ENCODE assay signal across 1 cellular context in genomic region chr7:74535951-74536356, GRCh38.
TF ChIP-seq lines count a peak whose summit lies in the region.

No MANE protein-coding gene starts in this region.

TF ChIP-seq in HepG2, 621 proteins besides CTCF, POLR2A, EP300 and RAD21 (continued from another document and continues in another):
- no peak for TF ChIP-seq MTF1 (CRISPR knock-in tag; IDR thresholded peaks at IDR 0.05)
- TF ChIP-seq FOXK1 (CRISPR knock-in tag; IDR thresholded peaks at IDR 0.05; ENCODE audit: borderline replicate concordance, low read depth), result 0 out of 2 replicates have a peak, but pooled peaks have one; percentile 25
- TF ChIP-seq HMG20A (CRISPR knock-in tag; IDR thresholded peaks at IDR 0.05; ENCODE audit: borderline replicate concordance), result 0 out of 2 replicates have a peak, but pooled peaks have one; percentile 26
- TF ChIP-seq SMC3 (IDR thresholded peaks at IDR 0.05; ENCODE audit: low read length), result no peak
- TF ChIP-seq CC2D1A (CRISPR knock-in tag; IDR thresholded peaks at IDR 0.05), result no peak
- TF ChIP-seq NFKB2 (CRISPR knock-in tag; IDR thresholded peaks at IDR 0.05; ENCODE audit: borderline replicate concordance), result peak; percentile 32; the same call in 1 of the 2 replicates
- TF ChIP-seq MIER3 (CRISPR knock-in tag; IDR thresholded peaks at IDR 0.05; ENCODE audit: borderline replicate concordance), result peak; percentile 45; the same call in 1 of the 2 replicates
- TF ChIP-seq ZNF350 (CRISPR knock-in tag; IDR thresholded peaks at IDR 0.05; ENCODE audit: borderline replicate concordance, low read depth), result peak; percentile 24; the same call in 1 of the 2 replicates
- peak; percentile 82 for TF ChIP-seq RXRA (CRISPR knock-in tag; IDR thresholded peaks at IDR 0.05)
- TF ChIP-seq SMAD3 (CRISPR knock-in tag; IDR thresholded peaks at IDR 0.05), result 0 out of 2 replicates have a peak, but pooled peaks have one; percentile 37
- TF ChIP-seq TMF1 (CRISPR knock-in tag; IDR thresholded peaks at IDR 0.05; ENCODE audit: low read depth), result no peak
- peak; percentile 85 for TF ChIP-seq ZMYM4 (CRISPR knock-in tag; IDR thresholded peaks at IDR 0.05)
- 0 out of 2 replicates have a peak, but pooled peaks have one; percentile 18 for TF ChIP-seq FOXC1 (CRISPR knock-in tag; IDR thresholded peaks at IDR 0.05; ENCODE audit: borderline replicate concordance)
- no peak for TF ChIP-seq YEATS2 (CRISPR knock-in tag; IDR thresholded peaks at IDR 0.05; ENCODE audit: borderline replicate concordance)
- peak; percentile 67 for TF ChIP-seq ZEB1 (IDR thresholded peaks at IDR 0.05; ENCODE audit: insufficient replicate concordance, low read depth)
- TF ChIP-seq RARA (CRISPR knock-in tag; IDR thresholded peaks at IDR 0.05), result peak; percentile 89
- 0 out of 2 replicates have a peak, but pooled peaks have one; percentile 35 for TF ChIP-seq KAT8 (CRISPR knock-in tag; IDR thresholded peaks at IDR 0.05)
- peak; percentile 36 for TF ChIP-seq XRCC5 (optimal IDR thresholded peaks at IDR 0.05; ENCODE audit: low read length)
- TF ChIP-seq ZNF772 (CRISPR knock-in tag; IDR thresholded peaks at IDR 0.05), result peak; percentile 38; the same call in 1 of the 2 replicates
- peak; percentile 57; the same call in 1 of the 2 replicates for TF ChIP-seq ZFX (CRISPR knock-in tag; IDR thresholded peaks at IDR 0.05; ENCODE audit: low read depth)
- TF ChIP-seq, protein P1, sequence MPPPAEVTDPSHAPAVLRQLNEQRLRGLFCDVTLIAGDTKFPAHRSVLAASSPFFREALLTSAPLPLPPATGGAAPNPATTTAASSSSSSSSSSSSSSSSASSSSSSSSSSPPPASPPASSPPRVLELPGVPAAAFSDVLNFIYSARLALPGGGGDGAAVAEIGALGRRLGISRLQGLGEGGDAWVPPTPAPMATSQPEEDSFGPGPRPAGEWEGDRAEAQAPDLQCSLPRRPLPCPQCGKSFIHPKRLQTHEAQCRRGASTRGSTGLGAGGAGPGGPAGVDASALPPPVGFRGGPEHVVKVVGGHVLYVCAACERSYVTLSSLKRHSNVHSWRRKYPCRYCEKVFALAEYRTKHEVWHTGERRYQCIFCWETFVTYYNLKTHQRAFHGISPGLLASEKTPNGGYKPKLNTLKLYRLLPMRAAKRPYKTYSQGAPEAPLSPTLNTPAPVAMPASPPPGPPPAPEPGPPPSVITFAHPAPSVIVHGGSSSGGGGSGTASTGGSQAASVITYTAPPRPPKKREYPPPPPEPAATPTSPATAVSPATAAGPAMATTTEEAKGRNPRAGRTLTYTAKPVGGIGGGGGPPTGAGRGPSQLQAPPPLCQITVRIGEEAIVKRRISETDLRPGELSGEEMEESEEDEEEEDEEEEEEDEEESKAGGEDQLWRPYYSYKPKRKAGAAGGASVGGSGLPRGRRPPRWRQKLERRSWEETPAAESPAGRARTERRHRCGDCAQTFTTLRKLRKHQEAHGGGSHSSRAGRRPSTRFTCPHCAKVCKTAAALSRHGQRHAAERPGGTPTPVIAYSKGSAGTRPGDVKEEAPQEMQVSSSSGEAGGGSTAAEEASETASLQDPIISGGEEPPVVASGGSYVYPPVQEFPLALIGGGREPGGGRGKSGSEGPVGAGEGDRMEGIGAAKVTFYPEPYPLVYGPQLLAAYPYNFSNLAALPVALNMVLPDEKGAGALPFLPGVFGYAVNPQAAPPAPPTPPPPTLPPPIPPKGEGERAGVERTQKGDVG (CRISPR knock-in tag; IDR thresholded peaks at IDR 0.05; ENCODE audit: borderline replicate concordance), result peak; percentile 47; the same call in 1 of the 2 replicates
- TF ChIP-seq, protein P2, sequence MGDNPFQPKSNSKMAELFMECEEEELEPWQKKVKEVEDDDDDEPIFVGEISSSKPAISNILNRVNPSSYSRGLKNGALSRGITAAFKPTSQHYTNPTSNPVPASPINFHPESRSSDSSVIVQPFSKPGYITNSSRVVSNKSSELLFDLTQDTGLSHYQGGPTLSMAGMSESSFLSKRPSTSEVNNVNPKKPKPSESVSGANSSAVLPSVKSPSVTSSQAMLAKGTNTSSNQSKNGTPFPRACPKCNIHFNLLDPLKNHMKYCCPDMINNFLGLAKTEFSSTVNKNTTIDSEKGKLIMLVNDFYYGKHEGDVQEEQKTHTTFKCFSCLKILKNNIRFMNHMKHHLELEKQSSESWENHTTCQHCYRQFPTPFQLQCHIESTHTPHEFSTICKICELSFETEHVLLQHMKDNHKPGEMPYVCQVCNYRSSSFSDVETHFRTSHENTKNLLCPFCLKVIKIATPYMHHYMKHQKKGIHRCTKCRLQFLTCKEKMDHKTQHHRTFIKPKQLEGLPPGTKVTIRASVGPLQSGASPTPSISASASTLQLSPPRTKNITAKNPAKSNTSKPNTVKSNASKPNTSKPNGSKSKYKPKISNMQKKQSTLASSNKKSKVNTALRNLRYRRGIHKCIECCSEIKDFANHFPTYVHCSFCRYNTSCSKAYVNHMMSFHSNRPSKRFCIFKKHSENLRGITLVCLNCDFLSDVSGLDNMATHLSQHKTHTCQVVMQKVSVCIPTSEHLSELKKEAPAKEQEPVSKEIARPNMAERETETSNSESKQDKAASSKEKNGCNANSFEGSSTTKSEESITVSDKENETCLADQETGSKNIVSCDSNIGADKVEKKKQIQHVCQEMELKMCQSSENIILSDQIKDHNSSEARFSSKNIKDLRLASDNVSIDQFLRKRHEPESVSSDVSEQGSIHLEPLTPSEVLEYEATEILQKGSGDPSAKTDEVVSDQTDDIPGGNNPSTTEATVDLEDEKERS (CRISPR knock-in tag; IDR thresholded peaks at IDR 0.05), result peak; percentile 81
- TF ChIP-seq HOXA3 (CRISPR knock-in tag; IDR thresholded peaks at IDR 0.05), result peak; percentile 64; the same call in 1 of the 2 replicates
- TF ChIP-seq HDAC2 (CRISPR knock-in tag; IDR thresholded peaks at IDR 0.05), result peak; percentile 64
- TF ChIP-seq ZNF776 (CRISPR knock-in tag; IDR thresholded peaks at IDR 0.05), result no peak
- TF ChIP-seq NCOA2 (CRISPR knock-in tag; IDR thresholded peaks at IDR 0.05), result peak; percentile 51
- TF ChIP-seq EEA1 (CRISPR knock-in tag; IDR thresholded peaks at IDR 0.05; ENCODE audit: borderline replicate concordance), result no peak
- TF ChIP-seq CCAR2 (optimal IDR thresholded peaks at IDR 0.05; ENCODE audit: low read depth, low read length), result no peak
- no peak for TF ChIP-seq ZNF432 (CRISPR knock-in tag; IDR thresholded peaks at IDR 0.05; ENCODE audit: borderline replicate concordance)
- TF ChIP-seq ZGPAT (CRISPR knock-in tag; IDR thresholded peaks at IDR 0.05), result peak; percentile 29; the same call in 1 of the 2 replicates
- peak; percentile 72 for TF ChIP-seq HDAC1 (CRISPR knock-in tag; IDR thresholded peaks at IDR 0.05)
- TF ChIP-seq ZNF768 (CRISPR knock-in tag; IDR thresholded peaks at IDR 0.05), result peak; percentile 53; the same call in 1 of the 2 replicates
- peak; percentile 67; the same call in 1 of the 2 replicates for TF ChIP-seq NR2C2 (CRISPR knock-in tag; IDR thresholded peaks at IDR 0.05; ENCODE audit: borderline replicate concordance)
- TF ChIP-seq ZNF136 (CRISPR knock-in tag; IDR thresholded peaks at IDR 0.05; ENCODE audit: low read depth), result no peak
- peak; percentile 53; the same call in 1 of the 2 replicates for TF ChIP-seq FOXP4 (CRISPR knock-in tag; IDR thresholded peaks at IDR 0.05)
- TF ChIP-seq HIC2 (CRISPR knock-in tag; IDR thresholded peaks at IDR 0.05; ENCODE audit: low read depth), result peak; percentile 77; the same call in 1 of the 2 replicates
- TF ChIP-seq ZSCAN31 (CRISPR knock-in tag; IDR thresholded peaks at IDR 0.05; ENCODE audit: low read depth), result 0 out of 2 replicates have a peak, but pooled peaks have one; percentile 71
- no peak for TF ChIP-seq ZSCAN22 (CRISPR knock-in tag; IDR thresholded peaks at IDR 0.05)
- TF ChIP-seq, protein P3, sequence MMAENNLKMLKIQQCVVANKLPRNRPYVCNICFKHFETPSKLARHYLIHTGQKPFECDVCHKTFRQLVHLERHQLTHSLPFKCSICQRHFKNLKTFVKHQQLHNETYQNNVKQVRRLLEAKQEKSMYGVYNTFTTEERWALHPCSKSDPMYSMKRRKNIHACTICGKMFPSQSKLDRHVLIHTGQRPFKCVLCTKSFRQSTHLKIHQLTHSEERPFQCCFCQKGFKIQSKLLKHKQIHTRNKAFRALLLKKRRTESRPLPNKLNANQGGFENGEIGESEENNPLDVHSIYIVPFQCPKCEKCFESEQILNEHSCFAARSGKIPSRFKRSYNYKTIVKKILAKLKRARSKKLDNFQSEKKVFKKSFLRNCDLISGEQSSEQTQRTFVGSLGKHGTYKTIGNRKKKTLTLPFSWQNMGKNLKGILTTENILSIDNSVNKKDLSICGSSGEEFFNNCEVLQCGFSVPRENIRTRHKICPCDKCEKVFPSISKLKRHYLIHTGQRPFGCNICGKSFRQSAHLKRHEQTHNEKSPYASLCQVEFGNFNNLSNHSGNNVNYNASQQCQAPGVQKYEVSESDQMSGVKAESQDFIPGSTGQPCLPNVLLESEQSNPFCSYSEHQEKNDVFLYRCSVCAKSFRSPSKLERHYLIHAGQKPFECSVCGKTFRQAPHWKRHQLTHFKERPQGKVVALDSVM (CRISPR knock-in tag; IDR thresholded peaks at IDR 0.05), result peak; percentile 100
- TF ChIP-seq SP5 (CRISPR knock-in tag; IDR thresholded peaks at IDR 0.05; ENCODE audit: borderline replicate concordance, low read depth), result peak; percentile 74
- peak; percentile 96 for TF ChIP-seq NR2F6 (IDR thresholded peaks at IDR 0.05)
- peak; percentile 98 for TF ChIP-seq NR2F6 (CRISPR knock-in tag; IDR thresholded peaks at IDR 0.05)
- no peak for TF ChIP-seq SRY (CRISPR knock-in tag; IDR thresholded peaks at IDR 0.05)
- no peak for TF ChIP-seq FOXA1 (IDR thresholded peaks at IDR 0.05)
- TF ChIP-seq FOXA1 (CRISPR knock-in tag; IDR thresholded peaks at IDR 0.05), result peak; percentile 19; the same call in 1 of the 2 replicates
- TF ChIP-seq ZBTB39 (CRISPR knock-in tag; IDR thresholded peaks at IDR 0.05), result peak; percentile 70; the same call in 1 of the 2 replicates
- TF ChIP-seq KDM6A (CRISPR knock-in tag; IDR thresholded peaks at IDR 0.05; ENCODE audit: low read depth), result 0 out of 2 replicates have a peak, but pooled peaks have one; percentile 29
- TF ChIP-seq MYC (CRISPR knock-in tag; IDR thresholded peaks at IDR 0.05; ENCODE audit: borderline replicate concordance), result 0 out of 2 replicates have a peak, but pooled peaks have one; percentile 15
- 0 out of 2 replicates have a peak, but pooled peaks have one; percentile 66 for TF ChIP-seq RCOR2 (CRISPR knock-in tag; IDR thresholded peaks at IDR 0.05)
- TF ChIP-seq ZNF879 (CRISPR knock-in tag; IDR thresholded peaks at IDR 0.05), result no peak
- peak; percentile 70 for TF ChIP-seq BCL6 (CRISPR knock-in tag; IDR thresholded peaks at IDR 0.05)
- TF ChIP-seq SKI (IDR thresholded peaks at IDR 0.05; ENCODE audit: partially characterized antibody), result peak; percentile 59
- no peak for TF ChIP-seq NONO (IDR thresholded peaks at IDR 0.05)
- peak; percentile 52 for TF ChIP-seq NONO (CRISPR knock-in tag; conservative IDR thresholded peaks at IDR 0.05)
